In the genomic region with DNA sequence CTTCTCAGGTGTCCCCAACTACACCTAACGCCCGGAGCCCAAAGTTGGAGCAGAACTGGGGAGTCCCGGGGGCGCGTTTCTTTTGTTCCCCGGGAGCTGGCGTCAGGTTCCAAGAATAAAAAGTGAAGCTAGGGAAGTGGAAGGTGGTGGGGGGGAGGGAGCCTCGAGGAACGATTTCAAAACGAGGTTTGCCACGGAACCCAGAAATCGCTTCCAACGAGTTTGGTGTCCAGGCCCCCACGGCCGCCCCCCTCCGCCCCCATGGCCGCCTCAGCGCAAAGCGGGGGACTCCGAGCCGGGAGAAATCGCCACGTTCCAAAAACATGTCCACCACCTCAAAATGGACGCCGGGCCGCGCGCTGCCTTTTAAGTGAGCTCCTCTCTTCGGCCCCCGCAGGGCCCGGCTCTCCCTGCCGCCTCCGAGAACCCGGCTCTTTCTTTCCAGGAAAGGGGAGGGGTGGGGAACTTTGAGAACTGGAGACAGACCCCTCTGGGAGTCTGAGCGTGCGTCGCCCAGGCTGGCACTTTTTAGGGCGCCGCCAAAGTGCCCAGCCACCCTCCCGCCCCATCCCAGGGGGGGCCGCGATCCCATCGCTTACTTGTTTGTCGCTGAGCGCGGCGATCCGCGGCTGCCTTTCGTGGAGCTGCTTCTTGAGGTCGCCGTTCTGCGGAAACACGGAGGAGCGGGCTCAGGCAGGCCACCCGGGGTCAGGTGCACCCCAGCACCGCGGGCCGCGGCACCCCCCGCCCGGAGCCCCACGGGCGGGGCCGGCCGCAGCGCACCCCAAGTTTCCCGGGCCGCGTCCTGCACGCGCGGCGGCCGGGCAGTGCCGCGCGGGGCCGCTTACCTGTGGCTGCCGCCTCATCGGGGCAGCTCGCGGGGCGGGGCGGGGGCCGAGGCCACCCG, we compare ENCODE assay signal across 8 cellular contexts. TPM values are rescaled to one million over a fixed set of nuclear protein-coding genes. Genes with fewer than 3 reads are reported as not detected.
A peak's percentile ranks its signal among the peaks of the same experiment; 100 is the strongest.
DNase-seq lines count a peak whose midpoint lies in the region; ATAC-seq and TF ChIP-seq lines count a peak whose summit lies in the region.

No MANE protein-coding gene starts in this region.

- H3K9me3 Mint-ChIP-seq in activated CD4-positive, alpha-beta T cell treated with anti-CD3 and anti-CD28 coated beads for 36 hours (ENCODE audit: low read depth) = no peaks in the 10 kb centered on the region
- H3K9me3 Mint-ChIP-seq in activated CD4-positive, alpha-beta T cell treated with anti-CD3 and anti-CD28 coated beads, Interleukin-2, amount 10 ng/mL, durations not matched to agents 7 days and 5 days = no peaks in the 10 kb centered on the region
- no peaks in the 10 kb centered on the region for H3K9me3 Mint-ChIP-seq in activated B cell treated with CpG ODN at 0.5 μM for 24 hours

- CTCF ChIA-PET in activated CD4-positive, alpha-beta T cell treated with anti-CD3 and anti-CD28 coated beads for 36 hours (lab: Charles Lee) = interaction anchor here (0.6 kb wide), 1 partner anchor 428 kb away, joined by 3 read pairs; no protein-coding TSS in a partner anchor
- CTCF ChIA-PET in activated CD4-positive, alpha-beta T cell treated with anti-CD3 and anti-CD28 coated beads, Interleukin-2, amount 10 ng/mL, durations not matched to agents 7 days and 5 days (lab: Charles Lee) = interaction anchor here (0.6 kb wide), 1 partner anchor 22 kb away, joined by 3 read pairs; no protein-coding TSS in a partner anchor
- CTCF ChIA-PET in activated B cell treated with CpG ODN at 0.5 μM for 24 hours (lab: Charles Lee) = no interaction called here

- DNase-seq in activated CD4-positive, alpha-beta T cell treated with anti-CD3 and anti-CD28 coated beads for 36 hours = peak; percentile 29
- DNase-seq in activated CD4-positive, alpha-beta T cell treated with anti-CD3 and anti-CD28 coated beads, Interleukin-2, amount 10 ng/mL, durations not matched to agents 7 days and 5 days = no peak
- DNase-seq in activated B cell treated with CpG ODN at 0.5 μM for 24 hours (no peak), CD1c-positive myeloid dendritic cell (ENCODE audit: extremely low spot score) (no peak), DMS153 treated with DMSO at 0.1 percent for 48 hours (lab: John Stamatoyannopoulos, UW; ENCODE audit: unreplicated experiment) (no peak)

- no peak for ATAC-seq in activated CD4-positive, alpha-beta T cell treated with anti-CD3 and anti-CD28 coated beads for 36 hours
- no peak for ATAC-seq in activated B cell treated with CpG ODN at 0.5 μM for 24 hours (ENCODE audit: low read depth)
- ATAC-seq in GM18870 (IDR thresholded peaks at IDR 0.05; ENCODE audit: unreplicated experiment) = no peak

- H3K27me3 Mint-ChIP-seq in activated CD4-positive, alpha-beta T cell treated with anti-CD3 and anti-CD28 coated beads for 36 hours = peaks cover 55% of the 10 kb centered on the region
- H3K27me3 Mint-ChIP-seq in activated CD4-positive, alpha-beta T cell treated with anti-CD3 and anti-CD28 coated beads, Interleukin-2, amount 10 ng/mL, durations not matched to agents 7 days and 5 days = peaks cover 57% of the 10 kb centered on the region
- H3K27me3 Mint-ChIP-seq in activated B cell treated with CpG ODN at 0.5 μM for 24 hours = peaks cover 57% of the 10 kb centered on the region

- POLR2A ChIA-PET in activated CD4-positive, alpha-beta T cell treated with anti-CD3 and anti-CD28 coated beads for 36 hours (lab: Charles Lee) = interaction anchor here (0.9 kb wide), 1 partner anchor 9 kb away, joined by 3 read pairs; no protein-coding TSS in a partner anchor
- POLR2A ChIA-PET in activated CD4-positive, alpha-beta T cell treated with anti-CD3 and anti-CD28 coated beads, Interleukin-2, amount 10 ng/mL, durations not matched to agents 7 days and 5 days (lab: Charles Lee) = no interaction called here
- POLR2A ChIA-PET in activated B cell treated with CpG ODN at 0.5 μM for 24 hours (lab: Charles Lee) = no interaction called here

- intact Hi-C loops in activated CD4-positive, alpha-beta T cell treated with anti-CD3 and anti-CD28 coated beads for 36 hours (cut with DNase I, micrococcal nuclease) = loop anchor here in 1 of 2 experiments (1.0 to 2.0 kb wide), 2 partner anchors 33 to 77 kb away; no protein-coding TSS in a partner anchor
- intact Hi-C loops in activated B cell treated with CpG ODN at 0.5 μM for 24 hours (cut with micrococcal nuclease) = no loop called here

- TF ChIP-seq CTCF in activated B cell treated with CpG ODN at 0.5 μM for 24 hours (IDR thresholded peaks at IDR 0.05) = no peak

- H3K27ac ChIP-seq in temporal lobe (ENCODE audit: low read depth, low read length) = peak overlapping the region; percentile 9

- H3K4me3 ChIP-seq in iPS-18c (ENCODE audit: insufficient read depth, low read depth, low read length) = peak overlapping the region; percentile 83

- no peaks in the 10 kb centered on the region for H3K36me3 Mint-ChIP-seq in activated CD4-positive, alpha-beta T cell treated with anti-CD3 and anti-CD28 coated beads for 36 hours (ENCODE audit: low read depth)
- no peaks in the 10 kb centered on the region for H3K36me3 Mint-ChIP-seq in activated CD4-positive, alpha-beta T cell treated with anti-CD3 and anti-CD28 coated beads, Interleukin-2, amount 10 ng/mL, durations not matched to agents 7 days and 5 days (ENCODE audit: low read depth)
- no peaks in the 10 kb centered on the region for H3K36me3 Mint-ChIP-seq in activated B cell treated with CpG ODN at 0.5 μM for 24 hours (ENCODE audit: low read depth)

- H3K9me3 ChIP-seq in iPS-18c (ENCODE audit: control insufficient read depth, insufficient read depth, low read length) = no peaks in the 10 kb centered on the region

- no peak overlapping the region for H3K4me3 Mint-ChIP-seq in activated CD4-positive, alpha-beta T cell treated with anti-CD3 and anti-CD28 coated beads for 36 hours
- H3K4me3 Mint-ChIP-seq in activated CD4-positive, alpha-beta T cell treated with anti-CD3 and anti-CD28 coated beads, Interleukin-2, amount 10 ng/mL, durations not matched to agents 7 days and 5 days = no peak overlapping the region
- peak overlapping the region; percentile 11 for H3K4me3 Mint-ChIP-seq in activated B cell treated with CpG ODN at 0.5 μM for 24 hours

- no peak overlapping the region for H3K27ac Mint-ChIP-seq in activated CD4-positive, alpha-beta T cell treated with anti-CD3 and anti-CD28 coated beads for 36 hours
- no peak overlapping the region for H3K27ac Mint-ChIP-seq in activated CD4-positive, alpha-beta T cell treated with anti-CD3 and anti-CD28 coated beads, Interleukin-2, amount 10 ng/mL, durations not matched to agents 7 days and 5 days
- H3K27ac Mint-ChIP-seq in activated B cell treated with CpG ODN at 0.5 μM for 24 hours = no peak overlapping the region

- H3K4me1 Mint-ChIP-seq in activated CD4-positive, alpha-beta T cell treated with anti-CD3 and anti-CD28 coated beads for 36 hours = peaks cover 15% of the 10 kb centered on the region
- peaks cover 8% of the 10 kb centered on the region for H3K4me1 Mint-ChIP-seq in activated CD4-positive, alpha-beta T cell treated with anti-CD3 and anti-CD28 coated beads, Interleukin-2, amount 10 ng/mL, durations not matched to agents 7 days and 5 days
- H3K4me1 Mint-ChIP-seq in activated B cell treated with CpG ODN at 0.5 μM for 24 hours = peaks cover 15% of the 10 kb centered on the region

RNA-seq across cellular contexts. Expression of gene PHF21B, which starts 1.6 kb away (rescaled TPM):
- total RNA-seq in activated CD4-positive, alpha-beta T cell treated with anti-CD3 and anti-CD28 coated beads for 36 hours = not detected
- total RNA-seq in activated CD4-positive, alpha-beta T cell treated with anti-CD3 and anti-CD28 coated beads, Interleukin-2, amount 10 ng/mL, durations not matched to agents 7 days and 5 days = not detected
- total RNA-seq in activated B cell treated with CpG ODN at 0.5 μM for 24 hours (not detected in 2 replicates), temporal lobe (6.1 TPM)
